8 cellular contexts compared by ENCODE assay signal in the genomic region with DNA sequence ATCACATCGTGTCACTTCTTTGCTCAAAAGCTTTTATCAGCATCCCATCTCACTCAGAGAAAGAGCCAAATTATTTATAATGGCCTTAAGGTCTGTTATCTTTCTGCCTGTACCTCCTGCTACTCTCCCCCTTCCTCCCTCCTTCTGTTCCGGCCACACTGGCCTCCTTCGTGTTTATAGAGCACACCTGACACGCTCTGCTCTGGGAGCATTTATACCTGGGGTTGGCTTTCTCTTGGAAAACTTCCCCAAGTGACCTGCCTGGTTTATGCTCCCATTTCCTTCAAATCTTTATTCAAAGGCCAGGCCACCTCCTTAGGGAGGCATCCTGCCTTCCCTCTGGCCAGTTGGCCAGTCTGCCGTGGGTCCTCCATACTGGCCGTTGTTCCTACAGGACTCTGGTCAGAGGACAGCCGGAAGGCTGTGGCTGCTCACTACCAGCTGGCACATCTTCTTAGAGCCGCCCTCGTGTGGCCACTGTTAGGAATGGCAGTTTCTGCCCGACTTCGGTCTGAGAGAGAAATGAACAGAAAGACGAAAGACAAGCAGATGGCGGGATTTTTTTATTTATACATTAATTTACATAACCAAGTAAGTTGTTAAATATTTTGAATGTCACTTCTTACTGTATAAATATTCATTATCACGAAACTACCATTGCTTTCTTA.
A peak's percentile ranks its signal among the peaks of the same experiment; 100 is the strongest.
DNase-seq lines count a peak whose midpoint lies in the region; ATAC-seq and TF ChIP-seq lines count a peak whose summit lies in the region.

No MANE protein-coding gene starts in this region.

- ATAC-seq in GM18519 (IDR thresholded peaks at IDR 0.05; ENCODE audit: low FRiP score, unreplicated experiment), result peak; percentile 90
- peak; percentile 83 for ATAC-seq in HG03039 (IDR thresholded peaks at IDR 0.05; ENCODE audit: unreplicated experiment)
- ATAC-seq in lower lobe of right lung, result peak; percentile 81 to 83

- H3K9me3 ChIP-seq in lower lobe of right lung, result no peaks in the 10 kb centered on the region

- H3K4me1 ChIP-seq in lower lobe of right lung, result no peaks in the 10 kb centered on the region

- TF ChIP-seq CTCF in AG09309 (IDR thresholded peaks at IDR 0.05; ENCODE audit: control insufficient read depth, insufficient read depth, low read depth, low read length, missing control alignments) (peak; percentile 82), lower lobe of right lung (IDR thresholded peaks at IDR 0.05) (peak; percentile 69)

- no peaks in the 10 kb centered on the region for H3K27me3 ChIP-seq in lower lobe of right lung (ENCODE audit: low read depth)

- intact Hi-C loops in lower lobe of right lung (cut with DNase I), result no loop called here

- no peak overlapping the region for H3K27ac ChIP-seq in lower lobe of right lung

- no peak overlapping the region for H3K4me3 ChIP-seq in AG09309 (ENCODE audit: control insufficient read depth, low read depth, low read length)
- H3K4me3 ChIP-seq in lower lobe of right lung, result no peak overlapping the region

- DNase-seq in AG09309 (ENCODE audit: low read depth) (no peak), NCI-H345 (lab: John Stamatoyannopoulos, UW) (peak; percentile 71), dermis microvascular lymphatic vessel endothelial cell (ENCODE audit: low read depth in 2 of 2) (peak; percentile 29 to 61), lower lobe of right lung (peak; percentile 61)
- DNase-seq in activated CD4-positive, alpha-beta T cell treated with anti-CD3 and anti-CD28 coated beads, Interleukin-2, amount 50 U/mL, for 24 hours (ENCODE audit: low read depth in 1 of 2, low spot score in 1 of 2), result peak; percentile 7 to 32
- peak; percentile 2 for DNase-seq in stimulated activated CD8-positive, alpha-beta memory T cell treated with anti-CD3 and anti-CD28 coated beads, Interleukin-15, amount 100 ng/mL, for 1 hour (ENCODE audit: low read depth)

- no peaks in the 10 kb centered on the region for H3K36me3 ChIP-seq in lower lobe of right lung
